Comparison of ENCODE assay signal across 8 cellular contexts in the genomic region with DNA sequence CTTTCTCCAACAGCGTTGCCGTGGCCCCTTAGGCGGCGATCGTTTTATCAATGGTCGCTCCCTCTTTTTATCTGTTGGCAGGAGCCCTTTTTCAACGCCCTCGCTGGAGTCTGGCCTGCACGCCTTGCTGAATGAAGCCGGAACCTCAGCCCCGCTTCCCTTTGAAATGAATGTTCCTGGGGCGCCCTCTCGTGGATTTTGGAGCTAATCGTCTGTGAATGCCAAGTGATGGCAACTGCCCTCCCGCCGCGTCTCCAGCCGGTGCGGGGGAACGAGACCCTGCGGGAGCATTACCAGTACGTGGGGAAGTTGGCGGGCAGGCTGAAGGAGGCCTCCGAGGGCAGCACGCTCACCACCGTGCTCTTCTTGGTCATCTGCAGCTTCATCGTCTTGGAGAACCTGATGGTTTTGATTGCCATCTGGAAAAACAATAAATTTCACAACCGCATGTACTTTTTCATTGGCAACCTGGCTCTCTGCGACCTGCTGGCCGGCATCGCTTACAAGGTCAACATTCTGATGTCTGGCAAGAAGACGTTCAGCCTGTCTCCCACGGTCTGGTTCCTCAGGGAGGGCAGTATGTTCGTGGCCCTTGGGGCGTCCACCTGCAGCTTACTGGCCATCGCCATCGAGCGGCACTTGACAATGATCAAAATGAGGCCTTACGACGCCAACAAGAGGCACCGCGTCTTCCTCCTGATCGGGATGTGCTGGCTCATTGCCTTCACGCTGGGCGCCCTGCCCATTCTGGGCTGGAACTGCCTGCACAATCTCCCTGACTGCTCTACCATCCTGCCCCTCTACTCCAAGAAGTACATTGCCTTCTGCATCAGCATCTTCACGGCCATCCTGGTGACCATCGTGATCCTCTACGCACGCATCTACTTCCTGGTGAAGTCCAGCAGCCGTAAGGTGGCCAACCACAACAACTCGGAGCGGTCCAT. TPM values are rescaled to one million over a fixed set of nuclear protein-coding genes. Genes with fewer than 3 reads are reported as not detected.
A peak's percentile ranks its signal among the peaks of the same experiment; 100 is the strongest.
DNase-seq lines count a peak whose midpoint lies in the region; ATAC-seq and TF ChIP-seq lines count a peak whose summit lies in the region.

No MANE protein-coding gene starts in this region.

- peak; percentile 85 for TF ChIP-seq CTCF in choroid plexus epithelial cell (conservative IDR thresholded peaks at IDR 0.05; ENCODE audit: low read depth, low read length)

- DNase-seq in DMS153 (lab: John Stamatoyannopoulos, UW) (peak; percentile 72), NCI-H2227 treated with DMSO at 0.1 percent for 48 hours (lab: John Stamatoyannopoulos, UW) (peak; percentile 56), choroid plexus epithelial cell (ENCODE audit: low read depth) (peak; percentile 92), left lobe of liver (ENCODE audit: low spot score) (peak; percentile 85)
- peak; percentile 65 to 75 for DNase-seq in activated CD4-positive, alpha-beta T cell treated with anti-CD3 and anti-CD28 coated beads for 4 hours
- peak; percentile 86 for DNase-seq in stimulated activated CD4-positive, alpha-beta T cell treated with anti-CD3 and anti-CD28 coated beads, Interleukin-4, amount 100 ng/mL, for 24 hours

- ATAC-seq in HG02759 (IDR thresholded peaks at IDR 0.05; ENCODE audit: unreplicated experiment) (peak; percentile 79), left lobe of liver (peak; percentile 92), GM19328 (IDR thresholded peaks at IDR 0.05; ENCODE audit: unreplicated experiment) (no peak)

- no peak overlapping the region for H3K4me3 ChIP-seq in choroid plexus epithelial cell (ENCODE audit: low read depth, low read length)

RNA-seq across cellular contexts. Expression of a gene that starts 10.0 kb away (rescaled TPM):
- total RNA-seq in left lobe of liver: 2.0 TPM
